16 cellular contexts compared by ENCODE assay signal in the genomic region with DNA sequence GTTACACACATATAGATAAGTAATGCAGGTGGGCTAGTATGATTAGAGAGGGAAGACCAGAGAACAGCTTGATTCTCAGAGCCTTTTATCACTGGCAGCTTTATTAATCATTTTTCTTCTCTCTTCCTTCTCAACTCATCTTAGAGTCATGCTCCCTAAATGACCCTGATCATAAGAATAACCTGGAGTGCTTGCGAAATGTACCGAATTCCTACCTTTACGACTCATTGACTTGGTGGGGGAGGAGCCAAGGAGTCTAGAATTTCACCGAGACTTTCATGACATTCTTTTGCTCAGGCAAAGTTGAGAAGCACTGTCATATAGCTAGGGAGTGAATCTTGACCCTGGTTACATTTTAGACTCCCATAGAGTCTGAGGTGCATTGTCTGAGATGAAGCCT.
"Had no signal": no experiment of that assay in that cellular context is flagged by ENCODE, and none has a peak within 500 bp of the region (broad histone marks: within the 10 kb centered on the region; RNA-seq: fewer than 3 reads in every experiment).

No MANE protein-coding gene starts in this region.

- H3K27me3 ChIP-seq: neutrophil, spleen, upper lobe of left lung had no signal

- H3K27ac ChIP-seq: lower lobe of right lung, neutrophil, prostate gland, spleen, upper lobe of left lung had no signal

- H3K4me3 ChIP-seq: lower lobe of right lung, prostate gland, spleen, upper lobe of left lung had no signal

- H3K4me1 ChIP-seq: lower lobe of right lung, prostate gland, spleen, upper lobe of left lung had no signal

- H3K9me3 ChIP-seq: lower lobe of right lung, neutrophil, prostate gland, spleen, upper lobe of left lung had no signal

- H3K36me3 ChIP-seq: lower lobe of right lung, neutrophil, prostate gland, spleen, upper lobe of left lung had no signal

- DNase-seq: activated CD4-positive, alpha-beta memory T cell treated with anti-CD3 and anti-CD28 coated beads for 36 hours; activated CD4-positive, CD25-positive, alpha-beta regulatory T cell treated with anti-CD3 and anti-CD28 coated beads, Interleukin-2, amount 50 U/mL, for 72 hours; activated gamma-delta T cell treated with Interleukin-2 at 50 U/mL for 16 hours; activated naive CD8-positive, alpha-beta T cell treated with anti-CD3 and anti-CD28 coated beads, Interleukin-2, amount 50 U/mL, for 24 hours; activated T-cell treated with anti-CD3 and anti-CD28 coated beads, Interleukin-2, amount 50 U/mL, for 72 hours; kidney; lower lobe of right lung; naive thymus-derived CD8-positive, alpha-beta T cell; spleen; stimulated activated CD4-positive, alpha-beta T cell treated with anti-CD3 and anti-CD28 coated beads, Interleukin-2, amount 100 ng/mL, for 24 hours; stimulated activated naive CD4-positive, alpha-beta T cell treated with Interleukin-2 at 50 U/mL for 16 hours; T-helper 9 cell; upper lobe of left lung had no signal

- ATAC-seq: activated naive CD8-positive, alpha-beta T cell treated with anti-CD3 and anti-CD28 coated beads, Interleukin-2, amount 50 U/mL, for 24 hours; activated T-cell treated with anti-CD3 and anti-CD28 coated beads, Interleukin-2, amount 50 U/mL, for 72 hours; lower lobe of right lung; naive thymus-derived CD8-positive, alpha-beta T cell; sciatic nerve had no signal
